Comparison of ENCODE assay signal across 20 cellular contexts in the genomic region with DNA sequence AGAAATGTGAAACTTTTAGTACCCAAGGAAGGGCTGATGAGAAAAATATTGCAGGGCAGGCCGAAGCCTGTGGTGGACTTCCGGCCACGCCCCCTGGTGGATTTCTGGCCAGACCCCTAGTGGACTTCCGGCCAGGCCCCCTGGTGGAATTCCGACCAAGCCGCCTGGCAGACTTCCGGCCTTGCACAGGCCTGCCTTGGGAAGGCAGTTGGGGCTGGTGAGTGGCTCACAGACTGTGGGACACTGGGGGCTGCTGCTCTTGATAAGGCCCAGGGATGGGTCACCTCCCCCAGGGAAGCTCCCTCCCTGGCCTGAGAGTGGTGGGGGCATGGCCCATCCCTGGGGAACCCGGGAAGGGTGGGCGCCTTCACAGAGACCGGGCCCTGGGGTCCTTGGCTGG.
"Had no signal": no experiment of that assay in that cellular context is flagged by ENCODE, and none has a peak within 500 bp of the region (broad histone marks: within the 10 kb centered on the region; RNA-seq: fewer than 3 reads in every experiment).

No MANE protein-coding gene starts in this region.

- H3K36me3 Mint-ChIP-seq: activated CD4-positive, alpha-beta memory T cell treated with anti-CD3 and anti-CD28 coated beads for 36 hours; activated CD8-positive, alpha-beta memory T cell treated with anti-CD3 and anti-CD28 coated beads, Interleukin-2, amount 10 ng/mL, durations not matched to agents 7 days and 5 days had no signal

- H3K4me3 ChIP-seq: gastrocnemius medialis, left lung, pancreas, thyroid gland, uterus had no signal

- H3K9me3 ChIP-seq: gastrocnemius medialis, left lung, pancreas, thyroid gland, uterus had no signal

- H3K36me3 ChIP-seq: gastrocnemius medialis, left lung, pancreas, thyroid gland, uterus had no signal

- H3K9me3 Mint-ChIP-seq: activated CD4-positive, alpha-beta memory T cell treated with anti-CD3 and anti-CD28 coated beads for 36 hours; dendritic cell treated with granulocyte-macrophage colony-stimulating factor and Interleukin-4, amounts not matched to agents 40 ng/mL and 50 ng/mL, for 4 days had no signal

- H3K27ac ChIP-seq: gastrocnemius medialis, left lung, pancreas, thyroid gland, uterus had no signal

- H3K27me3 ChIP-seq: gastrocnemius medialis, pancreas, thyroid gland, uterus had no signal

- H3K4me1 Mint-ChIP-seq: activated CD4-positive, alpha-beta T cell treated with anti-CD3 and anti-CD28 coated beads for 36 hours; activated CD8-positive, alpha-beta memory T cell treated with anti-CD3 and anti-CD28 coated beads, Interleukin-2, amount 10 ng/mL, durations not matched to agents 7 days and 5 days had no signal

- H3K27me3 Mint-ChIP-seq: activated CD4-positive, alpha-beta T cell treated with anti-CD3 and anti-CD28 coated beads for 36 hours; dendritic cell treated with granulocyte-macrophage colony-stimulating factor and Interleukin-4, amounts not matched to agents 40 ng/mL and 50 ng/mL, for 4 days had no signal

- DNase-seq: activated CD4-positive, alpha-beta memory T cell treated with anti-CD3 and anti-CD28 coated beads for 36 hours; activated CD4-positive, alpha-beta T cell treated with anti-CD3 and anti-CD28 coated beads for 36 hours; activated CD8-positive, alpha-beta memory T cell treated with anti-CD3 and anti-CD28 coated beads, Interleukin-2, amount 10 ng/mL, durations not matched to agents 7 days and 5 days; activated naive CD4-positive, alpha-beta T cell treated with anti-CD3 and anti-CD28 coated beads, Interleukin-2, amount 50 U/mL, for 16 hours; activated T-cell treated with anti-CD3 and anti-CD28 coated beads, Interleukin-2, amount 50 U/mL, for 1 hour; erythroblast; gastrocnemius medialis; mammary epithelial cell; pancreas; retina; stimulated activated CD4-positive, alpha-beta T cell treated with anti-CD3 and anti-CD28 coated beads, Interleukin-12 subunit alpha, Interleukin-12 subunit beta, amount 100 ng/mL, for 4 hours; stimulated activated CD4-positive, alpha-beta T cell treated with anti-CD3 and anti-CD28 coated beads, Interleukin-2, amount 100 ng/mL, for 24 hours; T-helper 9 cell; thyroid gland; uterus had no signal

- FAIRE-seq: astrocyte, bronchial epithelial cell, keratinocyte, pancreas had no signal

- H3K4me3 Mint-ChIP-seq: activated CD4-positive, alpha-beta memory T cell treated with anti-CD3 and anti-CD28 coated beads for 36 hours; activated CD4-positive, alpha-beta T cell treated with anti-CD3 and anti-CD28 coated beads for 36 hours; activated CD8-positive, alpha-beta memory T cell treated with anti-CD3 and anti-CD28 coated beads, Interleukin-2, amount 10 ng/mL, durations not matched to agents 7 days and 5 days; dendritic cell treated with granulocyte-macrophage colony-stimulating factor and Interleukin-4, amounts not matched to agents 40 ng/mL and 50 ng/mL, for 4 days had no signal

- H3K27ac Mint-ChIP-seq: activated CD4-positive, alpha-beta memory T cell treated with anti-CD3 and anti-CD28 coated beads for 36 hours; activated CD4-positive, alpha-beta T cell treated with anti-CD3 and anti-CD28 coated beads for 36 hours; activated CD8-positive, alpha-beta memory T cell treated with anti-CD3 and anti-CD28 coated beads, Interleukin-2, amount 10 ng/mL, durations not matched to agents 7 days and 5 days; dendritic cell treated with granulocyte-macrophage colony-stimulating factor and Interleukin-4, amounts not matched to agents 40 ng/mL and 50 ng/mL, for 4 days had no signal

- H3K4me1 ChIP-seq: gastrocnemius medialis, left lung, pancreas, thyroid gland, uterus had no signal
